Comparison of ENCODE assay signal across 29 cellular contexts in the genomic region with DNA sequence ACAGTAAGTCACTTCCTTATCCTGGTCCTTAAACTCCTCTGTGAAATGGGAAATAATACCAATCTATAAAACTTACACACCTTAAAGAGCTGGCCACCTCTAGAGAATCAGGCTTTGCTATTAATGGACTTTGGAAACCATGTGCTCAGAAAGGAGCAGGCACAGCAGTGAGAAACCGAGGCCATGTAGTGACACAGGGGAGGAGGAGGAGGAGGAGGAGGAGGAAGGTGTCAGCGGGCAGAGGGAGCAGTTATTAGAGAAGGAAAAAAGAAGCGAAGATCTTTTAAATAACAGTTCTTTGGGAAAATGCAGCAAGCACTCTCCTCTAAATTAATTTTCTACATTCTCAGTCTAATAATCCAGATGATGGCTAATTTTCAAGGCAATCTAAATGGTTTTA.
"Had no signal": no experiment of that assay in that cellular context is flagged by ENCODE, and none has a peak within 500 bp of the region (broad histone marks: within the 10 kb centered on the region; RNA-seq: fewer than 3 reads in every experiment).

No MANE protein-coding gene starts in this region.

- H3K4me3 Mint-ChIP-seq: activated CD4-positive, alpha-beta memory T cell treated with anti-CD3 and anti-CD28 coated beads for 36 hours; activated CD4-positive, alpha-beta T cell treated with anti-CD3 and anti-CD28 coated beads for 36 hours; activated CD4-positive, alpha-beta T cell treated with anti-CD3 and anti-CD28 coated beads, Interleukin-2, amount 10 ng/mL, durations not matched to agents 24 days and 14 days; activated CD8-positive, alpha-beta memory T cell treated with anti-CD3 and anti-CD28 coated beads, Interleukin-2, amount 10 ng/mL, durations not matched to agents 7 days and 5 days; activated CD8-positive, alpha-beta T cell treated with anti-CD3 and anti-CD28 coated beads, Interleukin-2, amount 10 ng/mL, durations not matched to agents 7 days and 5 days; activated naive CD4-positive, alpha-beta T cell treated with anti-CD3 and anti-CD28 coated beads for 36 hours; activated naive CD4-positive, alpha-beta T cell treated with anti-CD3 and anti-CD28 coated beads, Interleukin-2, amount 50 U/mL, for 24 hours; activated naive CD8-positive, alpha-beta T cell treated with anti-CD3 and anti-CD28 coated beads for 36 hours; activated naive CD8-positive, alpha-beta T cell treated with anti-CD3 and anti-CD28 coated beads, Interleukin-2, amount 50 U/mL, for 24 hours; activated T-helper 1 cell treated with anti-CD3 and anti-CD28 coated beads, Interleukin-12 subunit alpha, Interleukin-12 subunit beta, Interleukin-2, Interleukin-4 antibody, amounts not matched to agents 30 ng/mL and 10 ng/mL and 1 ng/mL, durations not matched to agents 14 hours and 24 hours and 36 hours; endodermal cell had no signal

- DNase-seq: activated CD4-positive, alpha-beta memory T cell treated with anti-CD3 and anti-CD28 coated beads for 36 hours; activated CD4-positive, alpha-beta T cell treated with anti-CD3 and anti-CD28 coated beads for 36 hours; activated CD4-positive, alpha-beta T cell treated with anti-CD3 and anti-CD28 coated beads, Interleukin-2, amount 10 ng/mL, durations not matched to agents 24 days and 14 days; activated CD4-positive, CD25-positive, alpha-beta regulatory T cell; activated CD4-positive, CD25-positive, alpha-beta regulatory T cell treated with anti-CD3 and anti-CD28 coated beads, Interleukin-2, amount 50 U/mL, for 72 hours; activated CD8-positive, alpha-beta memory T cell treated with anti-CD3 and anti-CD28 coated beads, Interleukin-2, amount 10 ng/mL, durations not matched to agents 7 days and 5 days; activated CD8-positive, alpha-beta memory T cell treated with anti-CD3 and anti-CD28 coated beads, Interleukin-2, amount 50 U/mL, for 4 hours; activated CD8-positive, alpha-beta T cell treated with anti-CD3 and anti-CD28 coated beads, Interleukin-2, amount 10 ng/mL, durations not matched to agents 7 days and 5 days; activated effector memory CD4-positive, alpha-beta T cell treated with anti-CD3 and anti-CD28 coated beads, Interleukin-2, amount 50 U/mL, for 16 hours; activated naive CD4-positive, alpha-beta T cell treated with anti-CD3 and anti-CD28 coated beads for 36 hours; activated naive CD8-positive, alpha-beta T cell treated with anti-CD3 and anti-CD28 coated beads for 36 hours; activated naive CD8-positive, alpha-beta T cell treated with anti-CD3 and anti-CD28 coated beads, Interleukin-2, amount 50 U/mL, for 24 hours; activated T-cell treated with anti-CD3 and anti-CD28 coated beads, Interleukin-2, amount 50 U/mL, for 1 hour; activated T-cell treated with anti-CD3 and anti-CD28 coated beads, Interleukin-2, amount 50 U/mL, for 48 hours; adrenal gland; amygdala; aorta; body of pancreas; central memory CD4-positive, alpha-beta T cell; cerebellar nuclear complex; colonic mucosa; effector memory CD4-positive, alpha-beta T cell; endodermal cell; foreskin fibroblast; T-helper 2 cell had no signal

- H3K4me1 Mint-ChIP-seq: activated CD4-positive, alpha-beta T cell treated with anti-CD3 and anti-CD28 coated beads for 36 hours; activated CD4-positive, alpha-beta T cell treated with anti-CD3 and anti-CD28 coated beads, Interleukin-2, amount 10 ng/mL, durations not matched to agents 24 days and 14 days; activated naive CD4-positive, alpha-beta T cell treated with anti-CD3 and anti-CD28 coated beads, Interleukin-2, amount 50 U/mL, for 24 hours; activated naive CD8-positive, alpha-beta T cell treated with anti-CD3 and anti-CD28 coated beads for 36 hours; endodermal cell had no signal

- H3K27ac ChIP-seq: adrenal gland, body of pancreas, colonic mucosa had no signal

- H3K27me3 Mint-ChIP-seq: activated CD4-positive, alpha-beta memory T cell treated with anti-CD3 and anti-CD28 coated beads for 36 hours; activated CD4-positive, alpha-beta T cell treated with anti-CD3 and anti-CD28 coated beads for 36 hours; activated CD4-positive, alpha-beta T cell treated with anti-CD3 and anti-CD28 coated beads, Interleukin-2, amount 10 ng/mL, durations not matched to agents 24 days and 14 days; activated CD8-positive, alpha-beta memory T cell treated with anti-CD3 and anti-CD28 coated beads, Interleukin-2, amount 10 ng/mL, durations not matched to agents 7 days and 5 days; activated naive CD4-positive, alpha-beta T cell treated with anti-CD3 and anti-CD28 coated beads, Interleukin-2, amount 50 U/mL, for 24 hours; activated naive CD8-positive, alpha-beta T cell treated with anti-CD3 and anti-CD28 coated beads for 36 hours; activated naive CD8-positive, alpha-beta T cell treated with anti-CD3 and anti-CD28 coated beads, Interleukin-2, amount 50 U/mL, for 24 hours had no signal

- H3K27me3 ChIP-seq: adrenal gland, body of pancreas, colonic mucosa had no signal

- H3K9me3 ChIP-seq: adrenal gland, body of pancreas, colonic mucosa had no signal

- ATAC-seq: activated CD4-positive, alpha-beta T cell treated with anti-CD3 and anti-CD28 coated beads for 36 hours; activated CD8-positive, alpha-beta memory T cell treated with anti-CD3 and anti-CD28 coated beads, Interleukin-2, amount 10 ng/mL, durations not matched to agents 7 days and 5 days; activated CD8-positive, alpha-beta T cell treated with anti-CD3 and anti-CD28 coated beads, Interleukin-2, amount 10 ng/mL, durations not matched to agents 7 days and 5 days; activated naive CD8-positive, alpha-beta T cell treated with anti-CD3 and anti-CD28 coated beads, Interleukin-2, amount 50 U/mL, for 24 hours; body of pancreas; esophagus mucosa had no signal

- H3K4me3 ChIP-seq: adrenal gland, body of pancreas, colonic mucosa had no signal

- H3K36me3 ChIP-seq: colonic mucosa had no signal

- H3K4me1 ChIP-seq: adrenal gland, body of pancreas, colonic mucosa had no signal

- H3K27ac Mint-ChIP-seq: activated CD4-positive, alpha-beta memory T cell treated with anti-CD3 and anti-CD28 coated beads for 36 hours; activated CD4-positive, alpha-beta T cell treated with anti-CD3 and anti-CD28 coated beads for 36 hours; activated CD4-positive, alpha-beta T cell treated with anti-CD3 and anti-CD28 coated beads, Interleukin-2, amount 10 ng/mL, durations not matched to agents 24 days and 14 days; activated CD8-positive, alpha-beta memory T cell treated with anti-CD3 and anti-CD28 coated beads, Interleukin-2, amount 10 ng/mL, durations not matched to agents 7 days and 5 days; activated CD8-positive, alpha-beta T cell treated with anti-CD3 and anti-CD28 coated beads, Interleukin-2, amount 10 ng/mL, durations not matched to agents 7 days and 5 days; activated naive CD4-positive, alpha-beta T cell treated with anti-CD3 and anti-CD28 coated beads for 36 hours; activated naive CD4-positive, alpha-beta T cell treated with anti-CD3 and anti-CD28 coated beads, Interleukin-2, amount 50 U/mL, for 24 hours; activated naive CD8-positive, alpha-beta T cell treated with anti-CD3 and anti-CD28 coated beads for 36 hours; activated naive CD8-positive, alpha-beta T cell treated with anti-CD3 and anti-CD28 coated beads, Interleukin-2, amount 50 U/mL, for 24 hours; activated T-helper 1 cell treated with anti-CD3 and anti-CD28 coated beads, Interleukin-12 subunit alpha, Interleukin-12 subunit beta, Interleukin-2, Interleukin-4 antibody, amounts not matched to agents 30 ng/mL and 10 ng/mL and 1 ng/mL, durations not matched to agents 14 hours and 24 hours and 36 hours; activated T-helper 2 cell treated with anti-CD3 and anti-CD28 coated beads, Interferon-gamma antibody, Interleukin-2, Interleukin-4, amounts not matched to agents 10 μg/mL and 5 μg/mL and 100 μg/mL, durations not matched to agents 14 hours and 24 hours and 36 hours; endodermal cell had no signal

- H3K9me3 Mint-ChIP-seq: activated CD4-positive, alpha-beta T cell treated with anti-CD3 and anti-CD28 coated beads, Interleukin-2, amount 10 ng/mL, durations not matched to agents 24 days and 14 days; activated naive CD4-positive, alpha-beta T cell treated with anti-CD3 and anti-CD28 coated beads, Interleukin-2, amount 50 U/mL, for 24 hours; activated naive CD8-positive, alpha-beta T cell treated with anti-CD3 and anti-CD28 coated beads for 36 hours; activated naive CD8-positive, alpha-beta T cell treated with anti-CD3 and anti-CD28 coated beads, Interleukin-2, amount 50 U/mL, for 24 hours; activated T-helper 1 cell treated with anti-CD3 and anti-CD28 coated beads, Interleukin-12 subunit alpha, Interleukin-12 subunit beta, Interleukin-2, Interleukin-4 antibody, amounts not matched to agents 30 ng/mL and 10 ng/mL and 1 ng/mL, durations not matched to agents 14 hours and 24 hours and 36 hours; activated T-helper 2 cell treated with anti-CD3 and anti-CD28 coated beads, Interferon-gamma antibody, Interleukin-2, Interleukin-4, amounts not matched to agents 10 μg/mL and 5 μg/mL and 100 μg/mL, durations not matched to agents 14 hours and 24 hours and 36 hours had no signal
